In genomic region chr15:74311734-74312444, GRCh38 we compare ENCODE assay signal across 10 cellular contexts. TPM values are rescaled to one million over a fixed set of nuclear protein-coding genes. Genes with fewer than 3 reads are reported as not detected.
DNase-seq lines count a peak whose midpoint lies in the region; ATAC-seq and TF ChIP-seq lines count a peak whose summit lies in the region.
"Had no signal": no experiment of that assay in that cellular context is flagged by ENCODE, and none has a peak within 500 bp of the region (broad histone marks: within the 10 kb centered on the region; RNA-seq: fewer than 3 reads in every experiment).

No MANE protein-coding gene starts in this region.

- H3K9me3 Mint-ChIP-seq in MCF 10A (ENCODE audit: unreplicated experiment) (no peaks in the 10 kb centered on the region), type B pancreatic cell (no peaks in the 10 kb centered on the region)

- no peak overlapping the region for H2AFZ ChIP-seq in OCI-LY1 (ENCODE audit: low read length)

- no peaks in the 10 kb centered on the region for H3K36me3 ChIP-seq in breast epithelium
- H3K36me3 ChIP-seq in OCI-LY1 (ENCODE audit: insufficient read depth, low read length) = no peaks in the 10 kb centered on the region

- peak; percentile 36 for DNase-seq in MCF 10A (ENCODE audit: unreplicated experiment)
- no peak for DNase-seq in breast epithelium (ENCODE audit: low spot score in 2 of 2)
- DNase-seq in epithelial cell of proximal tubule (ENCODE audit: low read depth) = no peak
- no peak for DNase-seq in type B pancreatic cell (ENCODE audit: extremely low spot score, unreplicated experiment)
- DNase-seq in A172 (ENCODE audit: low spot score) = no peak
- DNase-seq: activated CD4-positive, alpha-beta T cell treated with anti-CD3 and anti-CD28 coated beads for 1 hour had no signal

- intact Hi-C loops in MCF 10A (cut with micrococcal nuclease) = loop anchor here (1.0 kb wide), 1 partner anchor 10 kb away; no protein-coding TSS in a partner anchor
- intact Hi-C loops in breast epithelium (cut with DNase I; ENCODE audit: low total_unique reads) = no loop called here

- H3K36me3 Mint-ChIP-seq in MCF 10A (ENCODE audit: insufficient read depth, unreplicated experiment) (no peaks in the 10 kb centered on the region), type B pancreatic cell (no peaks in the 10 kb centered on the region)

- H3K4me1 ChIP-seq in breast epithelium (no peaks in the 10 kb centered on the region), OCI-LY1 (ENCODE audit: insufficient read depth, low read length, severe bottlenecking) (no peaks in the 10 kb centered on the region)

- H4K20me1 ChIP-seq in OCI-LY1 (ENCODE audit: insufficient read depth, low read length) = no peaks in the 10 kb centered on the region

- H3K27me3 ChIP-seq in breast epithelium = no peaks in the 10 kb centered on the region
- H3K27me3 ChIP-seq in OCI-LY1 (ENCODE audit: insufficient read depth, low read length) = no peaks in the 10 kb centered on the region; the same call in 1 of the 2 replicates

- H3K4me3 Mint-ChIP-seq in MCF 10A (ENCODE audit: unreplicated experiment) (no peak overlapping the region), type B pancreatic cell (no peak overlapping the region)

- H3K4me3 ChIP-seq in breast epithelium (no peak overlapping the region), OCI-LY1 (ENCODE audit: low read depth, low read length, poor library complexity, severe bottlenecking) (no peak overlapping the region), epithelial cell of proximal tubule (ENCODE audit: low read depth, low read length) (no peak overlapping the region)

- peaks cover 40% of the 10 kb centered on the region for H3K27me3 Mint-ChIP-seq in MCF 10A (ENCODE audit: insufficient read depth, unreplicated experiment)
- peaks cover 20% of the 10 kb centered on the region for H3K27me3 Mint-ChIP-seq in type B pancreatic cell

- POLR2A ChIA-PET in MCF 10A (lab: Yijun Ruan, JAX) = no interaction called here

- ATAC-seq in GM19455 (IDR thresholded peaks at IDR 0.05; ENCODE audit: unreplicated experiment) (no peak), HG02840 (IDR thresholded peaks at IDR 0.05; ENCODE audit: low FRiP score, unreplicated experiment) (no peak)

- no peak for TF ChIP-seq POLR2A in breast epithelium (IDR thresholded peaks at IDR 0.05)

- no peak overlapping the region for H3K27ac ChIP-seq in breast epithelium
- H3K27ac ChIP-seq in OCI-LY1 (ENCODE audit: low read depth, low read length, poor library complexity, severe bottlenecking) = no peak overlapping the region
- H3K27ac ChIP-seq: epithelial cell of prostate had no signal

- no peaks in the 10 kb centered on the region for H3K79me2 ChIP-seq in OCI-LY1 (ENCODE audit: insufficient read depth, low read length)

- no peak overlapping the region for H3K9ac ChIP-seq in OCI-LY1 (ENCODE audit: low read length)

- H3K4me1 Mint-ChIP-seq in MCF 10A (ENCODE audit: insufficient read depth, unreplicated experiment) (no peaks in the 10 kb centered on the region), type B pancreatic cell (ENCODE audit: unreplicated experiment) (peaks cover 47% of the 10 kb centered on the region)

- H3K9me2 ChIP-seq in OCI-LY1 (ENCODE audit: low read depth, low read length) = no peaks in the 10 kb centered on the region

- CTCF ChIA-PET in MCF 10A (lab: Yijun Ruan, JAX) = interaction anchor here (0.6 to 7.9 kb wide), 10 partner anchors 10 to 303 kb away, joined by 3 to 107 read pairs (median 3); no protein-coding TSS in a partner anchor

- TF ChIP-seq CTCF in MCF 10A (IDR thresholded peaks at IDR 0.05; ENCODE audit: unreplicated experiment) (peak; percentile 40), breast epithelium (IDR thresholded peaks at IDR 0.05) (no peak), OCI-LY1 (IDR thresholded peaks at IDR 0.05; ENCODE audit: low read length) (peak; percentile 21; the same call in 1 of the 2 replicates), epithelial cell of proximal tubule (conservative IDR thresholded peaks at IDR 0.05; ENCODE audit: low read depth, low read length) (peak; percentile 68), type B pancreatic cell (conservative IDR thresholded peaks at IDR 0.05) (peak; percentile 76)

- H3K9me3 ChIP-seq in breast epithelium (no peaks in the 10 kb centered on the region), OCI-LY1 (ENCODE audit: low read length) (no peaks in the 10 kb centered on the region)

- no peak overlapping the region for H3K4me2 ChIP-seq in OCI-LY1 (ENCODE audit: low read length)

- no peak overlapping the region for H3K27ac Mint-ChIP-seq in MCF 10A (ENCODE audit: low read depth, unreplicated experiment)
- peak overlapping the region; percentile 22 for H3K27ac Mint-ChIP-seq in type B pancreatic cell

- no peaks in the 10 kb centered on the region for H3F3A ChIP-seq in OCI-LY1 (ENCODE audit: insufficient read depth, low read length)

- BruUV-seq in MCF 10A (replicated peaks; lab: Mats Ljungman, UMichigan) = no TSS peak

RNA-seq across cellular contexts. Expression of gene CYP11A1, which starts 55.6 kb away (rescaled TPM):
- total RNA-seq in MCF 10A (2022) = not detected in 2 replicates
- 1 to 10 TPM; 1.1 to 4.6 (median 1.3) TPM for total RNA-seq in breast epithelium
- 0.87 and 2.6 TPM in 2 replicates for total RNA-seq in epithelial cell of proximal tubule
- 0.80 and 1.0 TPM in 2 replicates for total RNA-seq in type B pancreatic cell (ENCODE audit: low replicate concordance)
- 1.2 TPM in 1 of 2 replicates, not detected in the other for total RNA-seq in A172 (2014; rRNA removed; shearing (Covaris generic))

Comparison
In these comparisons a context has a peak if more than half of its experiments do, and no peak if none do; other contexts are left out.
1. CTCF ChIP-seq: peak in MCF 10A (single experiment), OCI-LY1 (single experiment), epithelial cell of proximal tubule (single experiment) and type B pancreatic cell (single experiment); none in breast epithelium (0 of 3).